In the genomic region with DNA sequence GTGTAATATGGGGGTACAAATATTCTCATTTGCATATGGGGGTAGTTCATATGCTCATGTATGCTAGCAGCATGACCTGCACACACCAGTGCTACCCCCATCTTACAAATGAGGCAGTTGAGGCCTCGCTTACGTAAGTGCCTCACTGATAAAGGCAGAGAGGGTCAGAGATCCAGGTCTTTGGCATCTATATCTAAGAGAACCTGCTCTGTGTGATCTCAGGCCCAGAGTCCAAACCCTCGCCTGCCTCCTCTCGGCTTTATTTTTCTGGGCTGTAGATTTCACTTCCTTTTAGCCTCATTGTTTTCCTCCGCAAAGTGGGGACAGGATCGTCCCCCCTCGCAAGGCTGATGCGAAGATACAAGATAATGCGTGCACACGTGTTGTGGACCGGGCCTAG, we compare ENCODE assay signal across 1 cellular context.
TF ChIP-seq lines count a peak whose summit lies in the region.

No MANE protein-coding gene starts in this region.

TF ChIP-seq in HepG2, 621 proteins besides CTCF, POLR2A, EP300 and RAD21 (continued from another document):
- TF ChIP-seq, protein P1, sequence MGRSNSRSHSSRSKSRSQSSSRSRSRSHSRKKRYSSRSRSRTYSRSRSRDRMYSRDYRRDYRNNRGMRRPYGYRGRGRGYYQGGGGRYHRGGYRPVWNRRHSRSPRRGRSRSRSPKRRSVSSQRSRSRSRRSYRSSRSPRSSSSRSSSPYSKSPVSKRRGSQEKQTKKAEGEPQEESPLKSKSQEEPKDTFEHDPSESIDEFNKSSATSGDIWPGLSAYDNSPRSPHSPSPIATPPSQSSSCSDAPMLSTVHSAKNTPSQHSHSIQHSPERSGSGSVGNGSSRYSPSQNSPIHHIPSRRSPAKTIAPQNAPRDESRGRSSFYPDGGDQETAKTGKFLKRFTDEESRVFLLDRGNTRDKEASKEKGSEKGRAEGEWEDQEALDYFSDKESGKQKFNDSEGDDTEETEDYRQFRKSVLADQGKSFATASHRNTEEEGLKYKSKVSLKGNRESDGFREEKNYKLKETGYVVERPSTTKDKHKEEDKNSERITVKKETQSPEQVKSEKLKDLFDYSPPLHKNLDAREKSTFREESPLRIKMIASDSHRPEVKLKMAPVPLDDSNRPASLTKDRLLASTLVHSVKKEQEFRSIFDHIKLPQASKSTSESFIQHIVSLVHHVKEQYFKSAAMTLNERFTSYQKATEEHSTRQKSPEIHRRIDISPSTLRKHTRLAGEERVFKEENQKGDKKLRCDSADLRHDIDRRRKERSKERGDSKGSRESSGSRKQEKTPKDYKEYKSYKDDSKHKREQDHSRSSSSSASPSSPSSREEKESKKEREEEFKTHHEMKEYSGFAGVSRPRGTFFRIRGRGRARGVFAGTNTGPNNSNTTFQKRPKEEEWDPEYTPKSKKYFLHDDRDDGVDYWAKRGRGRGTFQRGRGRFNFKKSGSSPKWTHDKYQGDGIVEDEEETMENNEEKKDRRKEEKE (IDR thresholded peaks at IDR 0.05): no peak
